ENCODE assay signal across 19 cellular contexts in genomic region chr6:13927203-13927602, GRCh38. TPM values are rescaled to one million over a fixed set of nuclear protein-coding genes. Genes with fewer than 3 reads are reported as not detected.
DNase-seq lines count a peak whose midpoint lies in the region; ATAC-seq and TF ChIP-seq lines count a peak whose summit lies in the region.
"Had no signal": no experiment of that assay in that cellular context is flagged by ENCODE, and none has a peak within 500 bp of the region (broad histone marks: within the 10 kb centered on the region; RNA-seq: fewer than 3 reads in every experiment).

No MANE protein-coding gene starts in this region.

- H4K8ac ChIP-seq in mesendoderm (ENCODE audit: low read depth, low read length) = no peak overlapping the region

- no peak overlapping the region for H3K18ac ChIP-seq in mesendoderm (ENCODE audit: low read length)

- no peaks in the 10 kb centered on the region for H3K9me3 ChIP-seq in Loucy (ENCODE audit: insufficient read depth, low read depth, low read length)
- no peaks in the 10 kb centered on the region for H3K9me3 ChIP-seq in SK-N-MC (ENCODE audit: low read depth, low read length)
- H3K9me3 ChIP-seq: thoracic aorta had no signal

- no peak overlapping the region for H4K5ac ChIP-seq in mesendoderm (ENCODE audit: low read length)

- no peaks in the 10 kb centered on the region for H3K79me1 ChIP-seq in mesendoderm (ENCODE audit: low read length)

- H2BK120ac ChIP-seq in mesendoderm (ENCODE audit: low read depth, low read length) = no peak overlapping the region

- peak; percentile 19; the same call in 1 of the 2 replicates for TF ChIP-seq CTCF in Loucy (conservative IDR thresholded peaks at IDR 0.05; ENCODE audit: low read length)

- H3K4me2 ChIP-seq in Loucy (ENCODE audit: low read depth, low read length, poor library complexity, severe bottlenecking) (no peak overlapping the region), mesendoderm (ENCODE audit: low read length) (no peak overlapping the region)
- H3K4me2 ChIP-seq: neural progenitor cell had no signal

- no peak overlapping the region for H2BK5ac ChIP-seq in mesendoderm (ENCODE audit: low read length)

- no peaks in the 10 kb centered on the region for H3K9me2 ChIP-seq in Loucy (replicated peaks; ENCODE audit: low read depth, low read length)

- no peaks in the 10 kb centered on the region for H4K20me1 ChIP-seq in Loucy (ENCODE audit: insufficient read depth, low read length, poor library complexity, severe bottlenecking)

- no peaks in the 10 kb centered on the region for H3F3A ChIP-seq in Loucy (ENCODE audit: low read depth)

- H3K4ac ChIP-seq in mesendoderm (ENCODE audit: low read depth, low read length) = no peak overlapping the region

- no peak overlapping the region for H2AK5ac ChIP-seq in mesendoderm (ENCODE audit: low read length)

- H3K27ac ChIP-seq in SK-N-MC (0 out of 2 replicates have a peak overlapping the region, but pooled peaks have one; percentile 57), mesendoderm (ENCODE audit: low read depth, low read length) (no peak overlapping the region)
- H3K27ac ChIP-seq: epithelial cell of prostate, GM23248, neural progenitor cell, thoracic aorta had no signal

- H3K79me2 ChIP-seq in Loucy (ENCODE audit: insufficient read depth, low read length) = no peaks in the 10 kb centered on the region
- no peaks in the 10 kb centered on the region for H3K79me2 ChIP-seq in mesendoderm (ENCODE audit: control insufficient read depth, insufficient read depth, low read length)

- ATAC-seq in HG02938 (IDR thresholded peaks at IDR 0.05; ENCODE audit: unreplicated experiment) (no peak), HG02759 (IDR thresholded peaks at IDR 0.05; ENCODE audit: unreplicated experiment) (no peak)
- ATAC-seq: activated CD8-positive, alpha-beta T cell treated with anti-CD3 and anti-CD28 coated beads, Interleukin-2, amount 10 ng/mL, durations not matched to agents 7 days and 5 days; activated T-cell treated with anti-CD3 and anti-CD28 coated beads, Interleukin-2, amount 50 U/mL, for 4 hours; left colon had no signal

- DNase-seq in DMS53 treated with DMSO at 0.1 percent for 48 hours (lab: John Stamatoyannopoulos, UW; ENCODE audit: unreplicated experiment) (peak; percentile 34), SK-N-MC (ENCODE audit: low read depth, low spot score) (no peak), mesendoderm (peak; percentile 22), AML-193 (lab: John Stamatoyannopoulos, UW) (no peak)
- DNase-seq: activated CD8-positive, alpha-beta T cell treated with anti-CD3 and anti-CD28 coated beads, Interleukin-2, amount 10 ng/mL, durations not matched to agents 7 days and 5 days; activated naive CD8-positive, alpha-beta T cell treated with anti-CD3 and anti-CD28 coated beads, Interleukin-2, amount 10 ng/mL, durations not matched to agents 7 days and 5 days; activated T-cell treated with anti-CD3 and anti-CD28 coated beads, Interleukin-2, amount 50 U/mL, for 4 hours; DMS153; GM23248; IMR-90; left colon; retina; T-helper 1 cell had no signal

- WGBS in mesendoderm (ENCODE audit: extremely low coverage, insufficient coverage, low lambda C conversion rate) = no CpG with 5 or more reads among the region's 3 CpGs

- peaks cover 26% of the 10 kb centered on the region for H3K27me3 ChIP-seq in Loucy (ENCODE audit: insufficient read depth, low read length, poor library complexity, severe bottlenecking)
- peaks cover 3% of the 10 kb centered on the region for H3K27me3 ChIP-seq in mesendoderm (ENCODE audit: insufficient read depth, low read length, poor library complexity)

- H3K36me3 ChIP-seq in Loucy (ENCODE audit: insufficient read depth, low read length) (no peaks in the 10 kb centered on the region), SK-N-MC (ENCODE audit: insufficient read depth, low read length) (peaks cover 10% of the 10 kb centered on the region), mesendoderm (ENCODE audit: control insufficient read depth, insufficient read depth, low read length) (no peaks in the 10 kb centered on the region)
- H3K36me3 ChIP-seq: neural progenitor cell, thoracic aorta had no signal

- H3K4me1 ChIP-seq in Loucy (ENCODE audit: insufficient read depth, low read length, poor library complexity, severe bottlenecking) = no peaks in the 10 kb centered on the region
- no peaks in the 10 kb centered on the region for H3K4me1 ChIP-seq in mesendoderm (ENCODE audit: control insufficient read depth, low read depth, low read length)

- H3K4me3 ChIP-seq in Loucy (ENCODE audit: low read length, poor library complexity, severe bottlenecking) (no peak overlapping the region), SK-N-MC (peak overlapping the region; percentile 97), mesendoderm (ENCODE audit: low read length) (no peak overlapping the region)
- H3K4me3 ChIP-seq: GM23248, neural progenitor cell, thoracic aorta had no signal

- no peak overlapping the region for H2BK15ac ChIP-seq in mesendoderm (replicated peaks; ENCODE audit: low read depth)

- H3K56ac ChIP-seq in mesendoderm (ENCODE audit: low read length) = no peak overlapping the region

- no peak overlapping the region for H3K9ac ChIP-seq in Loucy (ENCODE audit: low read depth, low read length, poor library complexity, severe bottlenecking)
- H3K9ac ChIP-seq in SK-N-MC (ENCODE audit: insufficient read length) = peak overlapping the region; percentile 89
- H3K9ac ChIP-seq in mesendoderm (ENCODE audit: low read length) = no peak overlapping the region
- H3K9ac ChIP-seq: GM23248, neural progenitor cell had no signal

- H2AFZ ChIP-seq in Loucy (ENCODE audit: low read length) = no peak overlapping the region
- H2AFZ ChIP-seq: GM23248, neural progenitor cell had no signal

- no peak overlapping the region for H3K23ac ChIP-seq in mesendoderm (ENCODE audit: low read length)

RNA-seq across cellular contexts. Expression of gene RNF182, which starts 2.5 kb away (rescaled TPM):
- polyA plus RNA-seq in mesendoderm (2013, experiment 1 of 2) = 3.4 TPM
- 3.9 TPM for polyA plus RNA-seq in mesendoderm (2013, experiment 2 of 2)

Comparison
In these comparisons a context has a peak if more than half of its experiments do, and no peak if none do; other contexts are left out.
1. DNase-seq: peak in DMS53 treated with DMSO at 0.1 percent for 48 hours (single experiment) and mesendoderm (single experiment); none in SK-N-MC (single experiment) and AML-193 (0 of 2).